Comparison of ENCODE assay signal across 27 cellular contexts in the genomic region with DNA sequence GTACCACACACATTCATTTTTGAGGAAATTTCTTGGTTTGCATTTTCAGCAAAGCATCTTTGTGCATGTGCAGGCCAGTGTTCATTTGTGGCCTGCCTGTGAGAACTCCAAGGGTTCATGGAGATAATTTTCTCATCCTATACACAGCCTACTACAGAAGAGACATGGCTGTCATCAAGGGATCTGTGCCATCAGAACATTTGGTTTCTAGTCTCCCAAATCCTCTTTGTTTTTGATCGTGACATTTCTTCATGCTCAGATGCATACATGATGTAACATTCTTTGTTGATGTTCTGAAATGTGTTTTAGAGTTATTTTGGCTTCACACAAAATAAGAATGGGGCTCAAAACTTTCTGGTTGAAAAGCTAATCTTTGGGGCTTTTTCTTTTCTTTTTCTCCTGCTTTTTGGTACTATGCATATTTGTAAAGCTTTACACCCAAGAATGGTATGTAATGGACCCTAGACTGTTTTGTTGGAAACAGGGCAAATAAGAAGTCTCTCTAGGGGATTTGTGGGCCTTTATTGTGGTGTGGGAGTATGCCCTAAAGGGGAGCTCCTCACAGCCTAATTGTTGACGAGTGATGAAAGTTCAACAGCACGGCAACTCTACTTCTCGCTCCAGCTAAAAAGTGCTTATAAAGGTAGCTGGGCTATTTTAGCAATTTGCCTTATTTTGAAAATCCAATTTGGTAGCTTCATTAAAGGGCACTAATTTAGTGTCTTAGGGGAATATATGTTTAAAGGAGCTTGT. TPM values are rescaled to one million over a fixed set of nuclear protein-coding genes. Genes with fewer than 3 reads are reported as not detected.
DNase-seq lines count a peak whose midpoint lies in the region; ATAC-seq and TF ChIP-seq lines count a peak whose summit lies in the region.
"Had no signal": no experiment of that assay in that cellular context is flagged by ENCODE, and none has a peak within 500 bp of the region (broad histone marks: within the 10 kb centered on the region; RNA-seq: fewer than 3 reads in every experiment).

No MANE protein-coding gene starts in this region.

- BruUV-seq in MCF 10A (replicated peaks; lab: Mats Ljungman, UMichigan): no TSS peak

- no peak for DNase-seq in Jurkat, Clone E6-1 (ENCODE audit: low read depth, low spot score)
- peak; percentile 52 for DNase-seq in inferior parietal cortex (ENCODE audit: extremely low spot score)
- DNase-seq in MCF 10A (ENCODE audit: unreplicated experiment): no peak
- DNase-seq in H4 (ENCODE audit: low spot score): no peak
- DNase-seq in KG1 (lab: John Stamatoyannopoulos, UW): no peak
- DNase-seq: CD8-positive, alpha-beta memory T cell; DMS 273 treated with DMSO at 0.1 percent for 48 hours; DMS79; GM23248; H9; NCI-H1092 treated with DMSO at 0.1 percent for 48 hours; NCI-H1436; NCI-H187; NCI-H2081 treated with DMSO at 0.1 percent for 48 hours; NCI-H2171; NCI-H345; NCI-H510A treated with DMSO at 0.1 percent for 48 hours; NCI-H748 treated with DMSO at 0.1 percent for 48 hours; Right ventricle myocardium superior; RPMI8226 had no signal

- H3K9me3 Mint-ChIP-seq in MCF 10A (ENCODE audit: unreplicated experiment): no peaks in the 10 kb centered on the region

- H3K4me3 Mint-ChIP-seq in MCF 10A (ENCODE audit: unreplicated experiment): no peak overlapping the region
- H3K4me3 Mint-ChIP-seq: CD14-positive monocyte; CD8-positive, alpha-beta memory T cell; H9 had no signal

- ATAC-seq in GM21381 (IDR thresholded peaks at IDR 0.05; ENCODE audit: unreplicated experiment): no peak

- H3K36me3 Mint-ChIP-seq in MCF 10A (ENCODE audit: insufficient read depth, unreplicated experiment): no peaks in the 10 kb centered on the region
- H3K36me3 Mint-ChIP-seq: CD8-positive, alpha-beta memory T cell had no signal

- POLR2A ChIA-PET in MCF 10A (lab: Yijun Ruan, JAX): no interaction called here

- H3K4me3 ChIP-seq in Jurkat, Clone E6-1 (ENCODE audit: low read length): peak overlapping the region; percentile 89
- H3K4me3 ChIP-seq: GM23248, SJSA1 had no signal

- TF ChIP-seq CTCF in MCF 10A (IDR thresholded peaks at IDR 0.05; ENCODE audit: unreplicated experiment): no peak

- H3K27me3 Mint-ChIP-seq in MCF 10A (ENCODE audit: insufficient read depth, unreplicated experiment): peaks cover 94% of the 10 kb centered on the region

- H3K4me1 Mint-ChIP-seq in MCF 10A (ENCODE audit: insufficient read depth, unreplicated experiment): peaks cover 6% of the 10 kb centered on the region
- H3K4me1 Mint-ChIP-seq: CD8-positive, alpha-beta memory T cell had no signal

- intact Hi-C loops in MCF 10A (cut with micrococcal nuclease): no loop called here

- H3K27ac Mint-ChIP-seq in MCF 10A (ENCODE audit: low read depth, unreplicated experiment): no peak overlapping the region
- H3K27ac Mint-ChIP-seq: CD14-positive monocyte; CD8-positive, alpha-beta memory T cell; H9 had no signal

- CTCF ChIA-PET in MCF 10A (lab: Yijun Ruan, JAX): interaction anchor here (1.0 kb wide), 1 partner anchor 273 kb away, joined by 4 read pairs; no protein-coding TSS in a partner anchor

- H3K27ac ChIP-seq in angular gyrus (ENCODE audit: low read depth, low read length) (peak overlapping the region; percentile 37), temporal lobe (ENCODE audit: low read depth, low read length) (peak overlapping the region; percentile 19)
- H3K27ac ChIP-seq: GM23248, KMS-11, SJSA1 had no signal

RNA-seq across cellular contexts. Expression of a gene that starts 3.2 kb away (rescaled TPM):
- 80.0 TPM for polyA plus RNA-seq in Jurkat, Clone E6-1 (2012; ENCODE audit: insufficient read depth, insufficient read length)
- total RNA-seq in temporal lobe: 224 TPM
- not detected in 2 replicates for total RNA-seq in MCF 10A (2022)
- total RNA-seq in H4 (2014; rRNA removed; shearing (Covaris generic)): 0.41 TPM in 1 of 2 replicates, not detected in the other
- total RNA-seq: A673; CD8-positive, alpha-beta memory T cell; GM23248; H9; Right ventricle myocardium superior; SJSA1 had no signal
- polyA plus RNA-seq: CD14-positive monocyte; CD8-positive, alpha-beta memory T cell; GM23248 had no signal

Comparison
In these comparisons a context has a peak if more than half of its experiments do, and no peak if none do; other contexts are left out.
1. RNA of a gene that starts 3.2 kb away (total RNA-seq): 224 TPM in temporal lobe (single experiment); 0.41 TPM in H4 and not detected in MCF 10A; every median in the first group is over 100 times any median in the second.